1 cellular context compared by ENCODE assay signal in the genomic region with DNA sequence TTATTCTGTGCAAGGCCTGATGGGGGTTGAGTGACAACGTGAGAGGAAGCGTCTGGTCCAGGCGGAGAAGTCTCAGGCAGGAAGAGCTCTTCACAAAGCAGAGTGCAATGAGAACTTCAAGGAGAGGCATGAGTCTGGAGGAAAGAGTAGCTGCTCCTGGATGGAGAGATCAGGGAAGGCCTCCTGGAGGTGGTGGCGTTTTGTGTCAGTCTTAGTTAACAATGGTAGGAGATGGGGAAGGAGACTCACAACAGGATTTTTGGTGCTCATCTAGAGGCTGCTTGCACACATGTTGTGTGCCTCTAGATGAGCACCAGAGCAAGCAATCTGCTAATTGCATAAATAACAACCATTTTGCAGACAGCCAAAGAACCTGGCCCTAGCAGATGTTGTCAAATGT.
A peak's percentile ranks its signal among the peaks of the same experiment; 100 is the strongest.
TF ChIP-seq lines count a peak whose summit lies in the region.

No MANE protein-coding gene starts in this region.

TF ChIP-seq in K562, 482 proteins besides CTCF, POLR2A, EP300 and RAD21 (continued from another document):
- TF ChIP-seq MYBL2 (IDR thresholded peaks at IDR 0.05; ENCODE audit: low read depth) (no peak), MYBL2 (CRISPR knock-in tag; IDR thresholded peaks at IDR 0.05; ENCODE audit: borderline replicate concordance) (no peak), AFF4 (CRISPR knock-in tag; IDR thresholded peaks at IDR 0.05) (no peak), C11orf30 (IDR thresholded peaks at IDR 0.05; ENCODE audit: low read depth) (no peak), RBM25 (IDR thresholded peaks at IDR 0.05; ENCODE audit: low read depth, low read length, severe bottlenecking) (peak; percentile 14), U2AF2 (optimal IDR thresholded peaks at IDR 0.05; ENCODE audit: low read depth, low read length) (no peak), ZFP36 (IDR thresholded peaks at IDR 0.05; ENCODE audit: low read depth, low read length, partially characterized antibody) (peak; percentile 91), ETS1 (conservative IDR thresholded peaks at IDR 0.05; ENCODE audit: control insufficient read depth, low read depth, low read length) (no peak), MITF (IDR thresholded peaks at IDR 0.05) (no peak), LCOR (CRISPR knock-in tag; IDR thresholded peaks at IDR 0.05) (no peak), DDX20 (tag; IDR thresholded peaks at IDR 0.05; ENCODE audit: low read depth) (no peak)
